25 cellular contexts compared by ENCODE assay signal in the genomic region with DNA sequence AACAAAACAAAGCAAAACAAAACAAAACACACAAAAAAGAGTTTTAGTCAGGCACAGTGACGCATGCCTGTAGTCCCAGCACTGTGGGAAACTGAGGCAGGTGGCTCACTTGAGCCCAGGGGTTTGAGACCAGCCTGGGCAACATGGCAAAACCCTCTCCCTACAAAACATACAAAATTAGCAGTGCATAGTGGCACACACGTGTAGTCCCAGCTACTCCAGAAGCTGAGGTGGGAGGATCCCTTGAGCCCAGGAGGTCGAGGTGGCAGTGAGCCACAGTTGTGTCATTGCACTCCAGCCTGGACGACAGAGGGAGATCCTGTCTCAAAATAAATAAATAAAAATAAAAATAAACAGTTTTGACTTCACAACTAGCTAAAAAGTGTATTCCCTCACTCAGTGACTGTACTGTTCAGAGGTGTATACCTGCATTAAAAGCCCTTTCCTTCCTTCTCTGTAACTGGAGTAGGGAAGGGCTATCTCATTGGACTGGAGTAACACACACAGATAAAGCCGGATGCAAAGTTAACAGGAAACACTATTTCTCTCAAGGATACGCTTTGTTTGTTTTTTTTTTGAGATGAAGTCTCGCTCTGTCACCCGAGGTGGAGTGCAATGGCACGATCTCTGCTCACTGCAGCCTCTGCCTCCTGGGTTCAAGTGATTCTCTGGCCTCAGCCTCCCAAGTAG. TPM values are rescaled to one million over a fixed set of nuclear protein-coding genes. Genes with fewer than 3 reads are reported as not detected.
"Had no signal": no experiment of that assay in that cellular context is flagged by ENCODE, and none has a peak within 500 bp of the region (broad histone marks: within the 10 kb centered on the region; RNA-seq: fewer than 3 reads in every experiment).

No MANE protein-coding gene starts in this region.

- H3K27me3 ChIP-seq: adrenal gland, esophagus muscularis mucosa, gastroesophageal sphincter, heart right ventricle, suprapubic skin, transverse colon, uterus had no signal

- H3K4me3 ChIP-seq: adrenal gland, esophagus muscularis mucosa, gastroesophageal sphincter, heart right ventricle, left ventricle myocardium inferior, psoas muscle, skin epidermis, suprapubic skin, transverse colon, uterus had no signal

- H3K27ac Mint-ChIP-seq: activated CD4-positive, alpha-beta T cell treated with anti-CD3 and anti-CD28 coated beads, Interleukin-2, amount 10 ng/mL, durations not matched to agents 7 days and 5 days; activated T-cell treated with anti-CD3 and anti-CD28 coated beads, Interleukin-2, amount 50 U/mL, for 72 hours; stimulated activated naive CD8-positive, alpha-beta T cell treated with anti-CD3 and anti-CD28 coated beads, Interleukin-15, amount 100 ng/mL, for 72 hours had no signal

- H3K27me3 Mint-ChIP-seq: activated CD4-positive, alpha-beta T cell treated with anti-CD3 and anti-CD28 coated beads, Interleukin-2, amount 10 ng/mL, durations not matched to agents 7 days and 5 days; naive B cell; stimulated activated naive CD8-positive, alpha-beta T cell treated with anti-CD3 and anti-CD28 coated beads, Interleukin-15, amount 100 ng/mL, for 72 hours had no signal

- H3K9me3 ChIP-seq: adrenal gland, esophagus muscularis mucosa, gastroesophageal sphincter, left ventricle myocardium inferior, psoas muscle, suprapubic skin, transverse colon, uterus had no signal

- H3K36me3 ChIP-seq: adrenal gland, left ventricle myocardium inferior, suprapubic skin, transverse colon, uterus had no signal

- ATAC-seq: activated naive CD4-positive, alpha-beta T cell treated with anti-CD3 and anti-CD28 coated beads, Interleukin-2, amount 50 U/mL, for 72 hours; activated T-cell treated with anti-CD3 and anti-CD28 coated beads, Interleukin-2, amount 50 U/mL, for 72 hours; gastroesophageal sphincter; psoas muscle; right cardiac atrium; stimulated activated naive CD8-positive, alpha-beta T cell treated with anti-CD3 and anti-CD28 coated beads, Interleukin-15, amount 100 ng/mL, for 72 hours had no signal

- H3K4me3 Mint-ChIP-seq: activated CD4-positive, alpha-beta T cell treated with anti-CD3 and anti-CD28 coated beads, Interleukin-2, amount 10 ng/mL, durations not matched to agents 7 days and 5 days; activated T-cell treated with anti-CD3 and anti-CD28 coated beads, Interleukin-2, amount 50 U/mL, for 72 hours; stimulated activated naive CD8-positive, alpha-beta T cell treated with anti-CD3 and anti-CD28 coated beads, Interleukin-15, amount 100 ng/mL, for 72 hours had no signal

- H3K9me3 Mint-ChIP-seq: activated naive CD4-positive, alpha-beta T cell treated with anti-CD3 and anti-CD28 coated beads, Interleukin-2, amount 50 U/mL, for 72 hours; activated T-cell treated with anti-CD3 and anti-CD28 coated beads, Interleukin-2, amount 50 U/mL, for 72 hours had no signal

- H3K27ac ChIP-seq: esophagus muscularis mucosa, gastroesophageal sphincter, left ventricle myocardium inferior, psoas muscle, skin epidermis, suprapubic skin, transverse colon, uterus had no signal

- H3K36me3 Mint-ChIP-seq: naive B cell had no signal

- DNase-seq: activated CD4-positive, alpha-beta T cell treated with anti-CD3 and anti-CD28 coated beads, Interleukin-2, amount 10 ng/mL, durations not matched to agents 7 days and 5 days; activated CD8-positive, alpha-beta memory T cell treated with anti-CD3 and anti-CD28 coated beads for 24 hours; activated CD8-positive, alpha-beta memory T cell treated with anti-CD3 and anti-CD28 coated beads, Interleukin-2, amount 50 U/mL, for 48 hours; activated effector memory CD4-positive, alpha-beta T cell treated with anti-CD3 and anti-CD28 coated beads, Interleukin-2, amount 50 U/mL, for 16 hours; activated T-cell treated with anti-CD3 and anti-CD28 coated beads, Interleukin-2, amount 50 U/mL, for 72 hours; adrenal gland; effector CD4-positive, alpha-beta T cell; heart right ventricle; left ventricle myocardium inferior; naive B cell; psoas muscle; stimulated activated CD4-positive, alpha-beta T cell treated with anti-CD3 and anti-CD28 coated beads, Interleukin-15, amount 100 ng/mL, for 24 hours; stimulated activated CD4-positive, alpha-beta T cell treated with anti-CD3 and anti-CD28 coated beads, Interleukin-2, amount 100 ng/mL, for 48 hours; stimulated activated naive CD8-positive, alpha-beta T cell treated with anti-CD3 and anti-CD28 coated beads, Interleukin-15, amount 100 ng/mL, for 72 hours; T-helper 2 cell; transverse colon; uterus had no signal

RNA-seq across cellular contexts. Expression of a gene that starts 17.5 kb away (rescaled TPM):
- total RNA-seq: cerebellum, left ventricle myocardium inferior, omental fat pad had no signal
- polyA plus RNA-seq: right cardiac atrium had no signal
